Comparison of ENCODE assay signal across 22 cellular contexts in genomic region chr12:40236357-40236850, GRCh38.
"Had no signal": no experiment of that assay in that cellular context is flagged by ENCODE, and none has a peak within 500 bp of the region (broad histone marks: within the 10 kb centered on the region; RNA-seq: fewer than 3 reads in every experiment).

No MANE protein-coding gene starts in this region.

- H3K27ac Mint-ChIP-seq: natural killer cell had no signal

- H3K4me1 ChIP-seq: psoas muscle, stomach, transverse colon had no signal

- H3K27me3 ChIP-seq: heart left ventricle, right lobe of liver, stomach, transverse colon had no signal

- H3K36me3 ChIP-seq: transverse colon had no signal

- H3K4me3 ChIP-seq: coronary artery, heart left ventricle, psoas muscle, right lobe of liver, stomach, thoracic aorta, transverse colon had no signal

- H3K9ac ChIP-seq: parathyroid adenoma had no signal

- H3K27ac ChIP-seq: coronary artery, heart left ventricle, parathyroid adenoma, psoas muscle, right lobe of liver, stomach, thoracic aorta, transverse colon had no signal

- FAIRE-seq: endometrium, frontal cortex, urothelium cell line had no signal

- H3K9me3 Mint-ChIP-seq: neural crest cell had no signal

- DNase-seq: effector memory CD4-positive, alpha-beta T cell; heart left ventricle; hippocampal formation; left colon; mammary epithelial cell; natural killer cell; psoas muscle; retina; right lobe of liver; stimulated activated CD4-positive, alpha-beta T cell treated with anti-CD3 and anti-CD28 coated beads, Interleukin-4, amount 100 ng/mL, for 24 hours; stimulated activated naive CD4-positive, alpha-beta T cell; stomach; substantia nigra; transverse colon had no signal

- ATAC-seq: esophagus mucosa, heart left ventricle, left colon, natural killer cell, psoas muscle, right lobe of liver had no signal

- H2AFZ ChIP-seq: parathyroid adenoma had no signal

- H3K36me3 Mint-ChIP-seq: natural killer cell had no signal

- H3K4me3 Mint-ChIP-seq: natural killer cell, neural crest cell had no signal

- H3K9me3 ChIP-seq: heart left ventricle, psoas muscle, right lobe of liver, stomach, thoracic aorta, transverse colon had no signal
